ENCODE assay signal across 8 cellular contexts in the genomic region with DNA sequence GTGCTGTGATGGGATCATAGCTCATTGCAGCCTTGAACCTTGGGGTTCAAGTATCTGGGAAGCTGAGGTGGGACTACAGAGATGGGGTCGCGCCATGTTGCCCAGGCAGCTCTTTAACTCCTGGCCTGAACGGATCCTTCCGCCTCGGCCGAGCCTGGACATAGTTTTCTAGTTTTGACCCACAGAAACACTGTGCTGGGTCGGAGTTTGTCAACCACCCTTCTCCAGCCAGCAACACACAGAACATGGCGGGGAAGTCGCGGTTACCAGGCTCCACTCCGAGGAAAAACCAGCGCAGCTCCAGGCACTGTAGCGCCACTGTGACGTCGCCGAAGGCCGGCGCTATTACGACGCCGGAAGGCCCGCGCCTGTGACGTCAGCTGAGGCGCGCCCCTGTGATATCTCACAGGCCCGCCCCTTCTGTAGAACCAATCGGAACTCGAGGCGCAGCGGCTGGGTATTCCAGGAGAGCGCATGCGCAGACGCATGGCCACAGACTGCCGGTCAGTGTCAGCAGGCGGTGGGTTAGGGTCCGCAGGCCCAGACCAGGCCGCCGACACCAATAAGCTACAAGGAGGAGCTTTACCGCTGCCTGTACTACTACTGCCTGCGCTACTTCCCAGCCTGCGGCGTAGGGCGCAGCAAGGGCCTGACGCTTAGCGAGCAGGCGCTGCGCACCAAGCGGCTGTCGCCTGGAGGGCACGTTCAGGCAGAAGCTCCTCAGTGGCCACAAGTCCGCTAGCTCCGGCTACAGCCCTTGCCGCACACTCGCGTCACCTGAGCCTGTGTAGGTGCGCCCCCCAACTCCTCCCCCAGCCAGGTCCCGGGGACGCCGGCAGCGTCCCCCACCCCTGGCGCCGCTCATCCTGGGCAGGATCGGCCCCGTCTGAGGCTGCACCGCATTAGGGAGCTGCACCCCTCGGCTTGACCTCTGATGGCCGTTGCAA.
DNase-seq lines count a peak whose midpoint lies in the region; TF ChIP-seq lines count a peak whose summit lies in the region.

No MANE protein-coding gene starts in this region.

- peaks cover 24% of the 10 kb centered on the region for H3K4me1 Mint-ChIP-seq in neural progenitor cell

- H3K9me3 Mint-ChIP-seq in neural progenitor cell = no peaks in the 10 kb centered on the region

- peak overlapping the region; percentile 80 for H3K9ac ChIP-seq in neural progenitor cell

- H3K27ac ChIP-seq in neural progenitor cell = peak overlapping the region; percentile 81

- H3K79me2 ChIP-seq in neural progenitor cell (ENCODE audit: low read depth) = peaks cover 8% of the 10 kb centered on the region

- in situ Hi-C loops in G401 (cut with HindIII; ENCODE audit: low sequenced_read_pairs) = no loop called here

- peak; percentile 98 for DNase-seq in G401 (ENCODE audit: low spot score)
- peak; percentile 97 for DNase-seq in H7
- DNase-seq in M059J (ENCODE audit: low read depth) = peak; percentile 96
- peak; percentile 98 to 99 for DNase-seq in SHP77 (lab: John Stamatoyannopoulos, UW)
- peak; percentile 93 for DNase-seq in activated gamma-delta T cell treated with Interleukin-2 at 50 U/mL for 16 hours
- peak; percentile 98 to 99 for DNase-seq in foreskin fibroblast
- DNase-seq in neural progenitor cell (ENCODE audit: low spot score) = peak; percentile 100
- peak; percentile 95 for DNase-seq in stromal cell of bone marrow (ENCODE audit: low read depth)

- no peaks in the 10 kb centered on the region for H3K36me3 ChIP-seq in H7 (replicated peaks; ENCODE audit: control insufficient read depth, insufficient read depth, low read length)
- no peaks in the 10 kb centered on the region for H3K36me3 ChIP-seq in neural progenitor cell

- H3K4me3 ChIP-seq in H7 (ENCODE audit: insufficient read depth, low read depth, low read length) (peak overlapping the region; percentile 83), foreskin fibroblast (ENCODE audit: low read depth in 1 of 2, low read length in 2 of 2) (peak overlapping the region; percentile 63 to 86), neural progenitor cell (peak overlapping the region; percentile 75)

- no peaks in the 10 kb centered on the region for H3K9me3 ChIP-seq in neural progenitor cell (ENCODE audit: low read depth)

- no peaks in the 10 kb centered on the region for H4K20me1 ChIP-seq in neural progenitor cell (ENCODE audit: low read depth)

- peaks cover 13% of the 10 kb centered on the region for H3K4me1 ChIP-seq in neural progenitor cell

- H3K4me3 Mint-ChIP-seq in neural progenitor cell = peak overlapping the region; percentile 93

- H3K4me2 ChIP-seq in neural progenitor cell = peak overlapping the region; percentile 91

- H2AFZ ChIP-seq in neural progenitor cell (replicated peaks) = peak overlapping the region; percentile 74

- peaks cover 2% of the 10 kb centered on the region for H3K36me3 Mint-ChIP-seq in neural progenitor cell

- H3K27me3 Mint-ChIP-seq in neural progenitor cell (ENCODE audit: insufficient read depth, low read depth) = no peaks in the 10 kb centered on the region

- no peak for TF ChIP-seq CTCF in foreskin fibroblast (IDR thresholded peaks at IDR 0.05; ENCODE audit: low read depth, low read length)
- peak; percentile 3 for TF ChIP-seq CTCF in neural progenitor cell (IDR thresholded peaks at IDR 0.05)

- no peaks in the 10 kb centered on the region for H3K27me3 ChIP-seq in H7 (ENCODE audit: control insufficient read depth, insufficient read depth, low read length)
- no peaks in the 10 kb centered on the region for H3K27me3 ChIP-seq in neural progenitor cell

- H3F3A ChIP-seq in neural progenitor cell (ENCODE audit: low read depth) = peaks cover 13% of the 10 kb centered on the region

- peak overlapping the region; percentile 97 for H3K27ac Mint-ChIP-seq in neural progenitor cell

Comparison
In these comparisons a context has a peak if more than half of its experiments do, and no peak if none do; other contexts are left out.
1. Peak in every context shown above with its lines: DNase-seq, H3K4me3 ChIP-seq and H3K27ac ChIP-seq.